ENCODE assay signal across 21 cellular contexts in genomic region chr5:135545115-135545514, GRCh38. TPM values are rescaled to one million over a fixed set of nuclear protein-coding genes. Genes with fewer than 3 reads are reported as not detected.
A peak's percentile ranks its signal among the peaks of the same experiment; 100 is the strongest.
DNase-seq lines count a peak whose midpoint lies in the region; ATAC-seq and TF ChIP-seq lines count a peak whose summit lies in the region.
"Had no signal": no experiment of that assay in that cellular context is flagged by ENCODE, and none has a peak within 500 bp of the region (broad histone marks: within the 10 kb centered on the region; RNA-seq: fewer than 3 reads in every experiment).

No MANE protein-coding gene starts in this region.

- H3K79me2 ChIP-seq in GM23338 (replicated peaks; ENCODE audit: insufficient read depth) (no peaks in the 10 kb centered on the region), neural cell (replicated peaks; ENCODE audit: insufficient read depth, low read length) (no peaks in the 10 kb centered on the region)

- H3F3A ChIP-seq in GM23338 (replicated peaks; ENCODE audit: low read depth) (peaks cover 4% of the 10 kb centered on the region; the same call in 1 of the 2 replicates), neural cell (ENCODE audit: insufficient read depth, low read length, poor library complexity, severe bottlenecking) (no peaks in the 10 kb centered on the region)

- POLR2A ChIA-PET in CD4-positive, alpha-beta memory T cell (lab: Charles Lee; ENCODE audit: partially characterized antibody) = no interaction called here

- H3K9me2 ChIP-seq in GM23338 (ENCODE audit: insufficient read depth) = no peaks in the 10 kb centered on the region
- H3K9me2 ChIP-seq in neural cell (ENCODE audit: insufficient read depth, low read length) = no peaks in the 10 kb centered on the region

- ATAC-seq in GM23338 (peak; percentile 32), GM18909 (IDR thresholded peaks at IDR 0.05; ENCODE audit: poor library complexity, unreplicated experiment) (no peak), HG02885 (IDR thresholded peaks at IDR 0.05; ENCODE audit: poor library complexity, unreplicated experiment) (no peak), HG03196 (IDR thresholded peaks at IDR 0.05; ENCODE audit: unreplicated experiment) (no peak)
- ATAC-seq: stimulated activated memory B cell treated with anti-CD40 and anti-IgM and Interleukin-4, amounts not matched to agents 10 μg/mL and 1 μg/mL and 100 μg/mL, for 72 hours; upper lobe of right lung had no signal

- H2AFZ ChIP-seq in GM23338 = no peak overlapping the region
- H2AFZ ChIP-seq in neural cell (ENCODE audit: low read depth, low read length) = no peak overlapping the region

- no peaks in the 10 kb centered on the region for H3K9me3 ChIP-seq in CD4-positive, alpha-beta memory T cell (ENCODE audit: control insufficient read depth in 1 of 2, low read length in 2 of 2)
- H3K9me3 ChIP-seq in endodermal cell (ENCODE audit: control insufficient read depth, low read length) (no peaks in the 10 kb centered on the region), neural cell (ENCODE audit: low read length) (no peaks in the 10 kb centered on the region)
- H3K9me3 ChIP-seq: colonic mucosa, upper lobe of right lung had no signal

- no peaks in the 10 kb centered on the region for H3K9me3 Mint-ChIP-seq in CD4-positive, alpha-beta memory T cell
- H3K9me3 Mint-ChIP-seq in GM23338 (no peaks in the 10 kb centered on the region), endodermal cell (no peaks in the 10 kb centered on the region)
- H3K9me3 Mint-ChIP-seq: stimulated activated memory B cell treated with anti-CD40 and anti-IgM and Interleukin-4, amounts not matched to agents 10 μg/mL and 1 μg/mL and 100 μg/mL, for 72 hours had no signal

- no peaks in the 10 kb centered on the region for H3K36me3 Mint-ChIP-seq in CD4-positive, alpha-beta memory T cell
- H3K36me3 Mint-ChIP-seq in GM23338 (ENCODE audit: low read depth) (no peaks in the 10 kb centered on the region), endodermal cell (ENCODE audit: low read depth) (no peaks in the 10 kb centered on the region)
- H3K36me3 Mint-ChIP-seq: stimulated activated memory B cell treated with anti-CD40 and anti-IgM and Interleukin-4, amounts not matched to agents 10 μg/mL and 1 μg/mL and 100 μg/mL, for 72 hours had no signal

- DNase-seq in CD4-positive, alpha-beta memory T cell = no peak
- DNase-seq in GM23338 (ENCODE audit: low spot score) (peak; percentile 49), endodermal cell (peak; percentile 62), DMS79 treated with DMSO at 0.1 percent for 48 hours (lab: John Stamatoyannopoulos, UW) (no peak)
- DNase-seq: activated gamma-delta T cell treated with Interleukin-2 at 50 U/mL for 16 hours, colonic mucosa, DND-41, KBM-7, NCI-H1092 treated with DMSO at 0.1 percent for 48 hours, RPMI8226, upper lobe of right lung had no signal

- CTCF ChIA-PET in CD4-positive, alpha-beta memory T cell (lab: Charles Lee; ENCODE audit: partially characterized antibody) = no interaction called here

- peaks cover 49 to 63% of the 10 kb centered on the region in 2 donors for H3K27me3 Mint-ChIP-seq in CD4-positive, alpha-beta memory T cell
- H3K27me3 Mint-ChIP-seq in GM23338 (ENCODE audit: insufficient read depth, low read depth, poor library complexity) = peaks cover 99% of the 10 kb centered on the region
- H3K27me3 Mint-ChIP-seq in endodermal cell (ENCODE audit: insufficient read depth) = peaks cover 99% of the 10 kb centered on the region

- whole genome bisulfite sequencing in endodermal cell (ENCODE audit: insufficient coverage in 1 of 2, insufficient read length in 1 of 2), 2 experiments = 3% methylated on average over 10 to 16 of the region's 16 CpGs

- TF ChIP-seq CTCF in GM23338 (conservative IDR thresholded peaks at IDR 0.05; ENCODE audit: low read depth in 2 of 2) (no peak), endodermal cell (conservative IDR thresholded peaks at IDR 0.05) (no peak), neural cell (IDR thresholded peaks at IDR 0.05; ENCODE audit: poor library complexity, severe bottlenecking) (no peak)

- no peak for TF ChIP-seq RAD21 in neural cell (conservative IDR thresholded peaks at IDR 0.05)

- no peak overlapping the region for H3K9ac ChIP-seq in endodermal cell (ENCODE audit: extremely low read depth, low read length, poor library complexity, severe bottlenecking)
- no peak overlapping the region for H3K9ac ChIP-seq in neural cell (ENCODE audit: low read length)

- no peak overlapping the region for H3K27ac Mint-ChIP-seq in CD4-positive, alpha-beta memory T cell
- H3K27ac Mint-ChIP-seq in GM23338 (no peak overlapping the region), endodermal cell (no peak overlapping the region)
- H3K27ac Mint-ChIP-seq: stimulated activated memory B cell treated with anti-CD40 and anti-IgM and Interleukin-4, amounts not matched to agents 10 μg/mL and 1 μg/mL and 100 μg/mL, for 72 hours had no signal

- no peak overlapping the region for H3K4me3 ChIP-seq in CD4-positive, alpha-beta memory T cell (ENCODE audit: low read length in 2 of 2)
- peak overlapping the region; percentile 50; the same call in 1 of the 2 replicates for H3K4me3 ChIP-seq in GM23338
- no peak overlapping the region for H3K4me3 ChIP-seq in endodermal cell (ENCODE audit: low read length)
- H3K4me3 ChIP-seq in neural cell (ENCODE audit: low read length) = no peak overlapping the region

- H3K4me3 Mint-ChIP-seq in CD4-positive, alpha-beta memory T cell = peak overlapping the region in 7 of 8 donors; percentile 21 to 93 (median 71)
- H3K4me3 Mint-ChIP-seq in GM23338 (peak overlapping the region; percentile 65), endodermal cell (peak overlapping the region; percentile 41)

- H3K27ac ChIP-seq in CD4-positive, alpha-beta memory T cell (ENCODE audit: low read depth, low read length) = no peak overlapping the region
- H3K27ac ChIP-seq in GM23338 (ENCODE audit: low read depth) (no peak overlapping the region), endodermal cell (ENCODE audit: low read depth, low read length) (no peak overlapping the region), neural cell (ENCODE audit: low read length) (no peak overlapping the region)
- H3K27ac ChIP-seq: colonic mucosa, upper lobe of right lung had no signal

- intact Hi-C loops in CD4-positive, alpha-beta memory T cell (cut with micrococcal nuclease) = no loop called here

- H3K4me1 ChIP-seq in CD4-positive, alpha-beta memory T cell (ENCODE audit: insufficient read depth, low read length) = peaks cover 21% of the 10 kb centered on the region
- H3K4me1 ChIP-seq in GM23338 (ENCODE audit: insufficient read depth) (peaks cover 42% of the 10 kb centered on the region), endodermal cell (ENCODE audit: control insufficient read depth, insufficient read depth, low read length) (peaks cover 6% of the 10 kb centered on the region)

- no peak for TF ChIP-seq EP300 in neural cell (conservative IDR thresholded peaks at IDR 0.05; ENCODE audit: poor library complexity, severe bottlenecking)

- H3K4me2 ChIP-seq in GM23338 = peak overlapping the region; percentile 68
- H3K4me2 ChIP-seq in neural cell (ENCODE audit: low read length) = no peak overlapping the region

- H3K36me3 ChIP-seq in CD4-positive, alpha-beta memory T cell (ENCODE audit: insufficient read depth, low read length) = no peaks in the 10 kb centered on the region
- H3K36me3 ChIP-seq in GM23338 (ENCODE audit: insufficient read depth) (no peaks in the 10 kb centered on the region), endodermal cell (ENCODE audit: control insufficient read depth, insufficient read depth, low read length) (no peaks in the 10 kb centered on the region), neural cell (ENCODE audit: insufficient read depth, low read length) (no peaks in the 10 kb centered on the region)
- H3K36me3 ChIP-seq: colonic mucosa, upper lobe of right lung had no signal

- H3K4me1 Mint-ChIP-seq in CD4-positive, alpha-beta memory T cell = peaks cover 5 to 20% (median 13%) of the 10 kb centered on the region in 4 donors
- H3K4me1 Mint-ChIP-seq in GM23338 = peaks cover 29% of the 10 kb centered on the region
- peaks cover 28% of the 10 kb centered on the region for H3K4me1 Mint-ChIP-seq in endodermal cell

- peaks cover 36% of the 10 kb centered on the region for H4K20me1 ChIP-seq in GM23338 (replicated peaks; ENCODE audit: insufficient read depth)
- no peaks in the 10 kb centered on the region for H4K20me1 ChIP-seq in neural cell (ENCODE audit: insufficient read depth)

- peaks cover 24% of the 10 kb centered on the region for H3K27me3 ChIP-seq in CD4-positive, alpha-beta memory T cell (ENCODE audit: insufficient read depth, low read length)
- H3K27me3 ChIP-seq in GM23338 (ENCODE audit: insufficient read depth) (peaks cover 100% of the 10 kb centered on the region), endodermal cell (ENCODE audit: control insufficient read depth, insufficient read depth, low read length, poor library complexity, severe bottlenecking) (peaks cover 100% of the 10 kb centered on the region), neural cell (ENCODE audit: insufficient read depth, low read depth, low read length) (peaks cover 100% of the 10 kb centered on the region)

TF ChIP-seq in GM23338, 12 proteins besides CTCF, POLR2A, EP300 and RAD21 (continues in another document):
- TF ChIP-seq EZH2 (IDR thresholded peaks at IDR 0.05; ENCODE audit: low read depth, unreplicated experiment) (peak; percentile 68), CREB1 (CRISPR knock-in tag; IDR thresholded peaks at IDR 0.05; ENCODE audit: low read depth) (no peak), ZNF331 (CRISPR knock-in tag; IDR thresholded peaks at IDR 0.05; ENCODE audit: low read depth) (no peak), POLR2AphosphoS5 (IDR thresholded peaks at IDR 0.05; ENCODE audit: low read depth) (no peak)

RNA-seq across cellular contexts. Expression of gene NEUROG1, which starts 9.4 kb away (rescaled TPM):
- not detected for total RNA-seq in CD4-positive, alpha-beta memory T cell
- polyA plus RNA-seq in CD4-positive, alpha-beta memory T cell = not detected
- not detected in 2 replicates for total RNA-seq in GM23338 (2014; rRNA removed; shearing (Covaris generic))
- polyA plus RNA-seq in GM23338 (2016; fragmentation: Nextera tagmentation; extraction: Ambion mirVana) = 0.16 TPM in 1 of 2 replicates, not detected in the other
- total RNA-seq in endodermal cell = not detected
- 10.2 TPM for polyA plus RNA-seq in endodermal cell (2013, experiment 1 of 2)
- polyA plus RNA-seq in endodermal cell (2013, experiment 2 of 2) = 7.4 TPM
- not detected in 2 replicates for polyA plus RNA-seq in neural cell
- polyA minus RNA-seq in neural cell = 0.49 TPM in 1 of 2 replicates, not detected in the other
- total RNA-seq: activated CD8-positive, alpha-beta memory T cell treated with anti-CD3 and anti-CD28 coated beads for 36 hours; colonic mucosa; epithelial cell of proximal tubule; glomerular endothelial cell; upper lobe of right lung had no signal
- polyA plus RNA-seq: BJ, keratinocyte had no signal

RNA-seq across cellular contexts. Expression of gene CXCL14, which starts 33.7 kb away (rescaled TPM):
- not detected for total RNA-seq in CD4-positive, alpha-beta memory T cell
- polyA plus RNA-seq in CD4-positive, alpha-beta memory T cell = not detected
- total RNA-seq in GM23338 (2014; rRNA removed; shearing (Covaris generic)) = not detected in 2 replicates
- polyA plus RNA-seq in GM23338 (2016; fragmentation: Nextera tagmentation; extraction: Ambion mirVana) = 1.7 TPM in 2 replicates
- total RNA-seq in endodermal cell = under 1 TPM; 0.20 to 0.44 TPM
- 5.7 TPM for polyA plus RNA-seq in endodermal cell (2013, experiment 1 of 2)
- 7.0 TPM for polyA plus RNA-seq in endodermal cell (2013, experiment 2 of 2)
- 1.1 TPM in 1 of 2 replicates, not detected in the other for polyA plus RNA-seq in neural cell
- not detected in 2 replicates for polyA minus RNA-seq in neural cell
- total RNA-seq: activated CD8-positive, alpha-beta memory T cell treated with anti-CD3 and anti-CD28 coated beads for 36 hours; glomerular endothelial cell had no signal

Comparison
In these comparisons a context has a peak if more than half of its experiments do, and no peak if none do; other contexts are left out.
1. DNase-seq: peak in GM23338 (single experiment) and endodermal cell (single experiment); none in CD4-positive, alpha-beta memory T cell (0 of 5) and DMS79 treated with DMSO at 0.1 percent for 48 hours (single experiment).
2. Peak in every context shown above with its lines, with median percentiles within 50 percentile points of each other: H3K4me3 Mint-ChIP-seq.